8 cellular contexts compared by ENCODE assay signal in genomic region chr19:48702701-48703100, GRCh38. TPM values are rescaled to one million over a fixed set of nuclear protein-coding genes. Genes with fewer than 3 reads are reported as not detected.
"Had no signal": no experiment of that assay in that cellular context is flagged by ENCODE, and none has a peak within 500 bp of the region (broad histone marks: within the 10 kb centered on the region; RNA-seq: fewer than 3 reads in every experiment).

No MANE protein-coding gene starts in this region.

- H3K27ac ChIP-seq: HL-60 had no signal

- H3K9me3 Mint-ChIP-seq: IgD-negative memory B cell had no signal

- H3K27ac Mint-ChIP-seq: GM23338, H9, IgD-negative memory B cell had no signal

- H2AFZ ChIP-seq: GM23338 had no signal

- DNase-seq: H9, HCEC 1CT, KBM-7 had no signal

- H3K4me1 Mint-ChIP-seq: GM23338, IgD-negative memory B cell had no signal

- H3K4me3 Mint-ChIP-seq: GM23338, H9, IgD-negative memory B cell had no signal

- H3K4me3 ChIP-seq: GM23338 had no signal

- H3K4me2 ChIP-seq: GM23338 had no signal

RNA-seq across cellular contexts. Expression of gene FUT2, which starts 6.9 kb away (rescaled TPM):
- total RNA-seq: HT1080 had no signal
- polyA plus RNA-seq: HepG2, IgD-negative memory B cell had no signal

RNA-seq across cellular contexts. Expression of gene NTN5, which starts 29.9 kb away (rescaled TPM):
- total RNA-seq: HepG2, HT1080 had no signal

RNA-seq across cellular contexts. Expression of gene RASIP1, which starts 37.7 kb away (rescaled TPM):
- total RNA-seq: HT1080 had no signal

RNA-seq across cellular contexts. Expression of gene IZUMO1, which starts 44.0 kb away (rescaled TPM):
- total RNA-seq: HT1080 had no signal
- polyA plus RNA-seq: IgD-negative memory B cell had no signal
